ENCODE assay signal across 10 cellular contexts in genomic region chr15:68580026-68580882, GRCh38. TPM values are rescaled to one million over a fixed set of nuclear protein-coding genes. Genes with fewer than 3 reads are reported as not detected.
DNase-seq lines count a peak whose midpoint lies in the region; ATAC-seq and TF ChIP-seq lines count a peak whose summit lies in the region.
"Had no signal": no experiment of that assay in that cellular context is flagged by ENCODE, and none has a peak within 500 bp of the region (broad histone marks: within the 10 kb centered on the region; RNA-seq: fewer than 3 reads in every experiment).

No MANE protein-coding gene starts in this region.

- H3K4me1 Mint-ChIP-seq in IgD-negative memory B cell (peaks cover 14 to 29% (median 16%) of the 10 kb centered on the region in 3 donors), memory B cell (peaks cover 12% of the 10 kb centered on the region)
- peaks cover 8% of the 10 kb centered on the region for H3K4me1 Mint-ChIP-seq in central memory CD8-positive, alpha-beta T cell

- WGBS in suprapubic skin = 70% methylated on average over 7 of the region's 11 CpGs

- peaks cover 38% of the 10 kb centered on the region for H3K4me1 ChIP-seq in suprapubic skin

- H3K9me3 ChIP-seq in suprapubic skin = no peaks in the 10 kb centered on the region

- H3K27ac ChIP-seq in suprapubic skin = peak overlapping the region; percentile 65

- H3K27ac Mint-ChIP-seq in IgD-negative memory B cell (peak overlapping the region in 1 of 3 donors; percentile 16), memory B cell (no peak overlapping the region)
- no peak overlapping the region for H3K27ac Mint-ChIP-seq in central memory CD8-positive, alpha-beta T cell (ENCODE audit: low read depth)
- H3K27ac Mint-ChIP-seq: activated CD4-positive, alpha-beta T cell treated with anti-CD3 and anti-CD28 coated beads, Interleukin-2, amount 10 ng/mL, durations not matched to agents 7 days and 5 days had no signal

- H3K9me3 Mint-ChIP-seq in IgD-negative memory B cell = peaks cover 0 to 1% (median 0%) of the 10 kb centered on the region in 3 donors
- no peaks in the 10 kb centered on the region for H3K9me3 Mint-ChIP-seq in central memory CD8-positive, alpha-beta T cell
- no peaks in the 10 kb centered on the region for H3K9me3 Mint-ChIP-seq in memory B cell
- H3K9me3 Mint-ChIP-seq: activated CD4-positive, alpha-beta T cell treated with anti-CD3 and anti-CD28 coated beads, Interleukin-2, amount 10 ng/mL, durations not matched to agents 7 days and 5 days had no signal

- ATAC-seq in central memory CD8-positive, alpha-beta T cell (replicated peaks; ENCODE audit: extremely low read depth, poor library complexity, severe bottlenecking) = no peak
- ATAC-seq in memory B cell (ENCODE audit: low read depth) (no peak), GM21529 (IDR thresholded peaks at IDR 0.05; ENCODE audit: unreplicated experiment) (no peak)

- TF ChIP-seq CTCF in suprapubic skin (IDR thresholded peaks at IDR 0.05) = no peak

- no peak for DNase-seq in central memory CD8-positive, alpha-beta T cell (ENCODE audit: low spot score in 2 of 2)
- DNase-seq in memory B cell (ENCODE audit: low spot score in 2 of 2) (no peak), suprapubic skin (ENCODE audit: low spot score in 2 of 2) (no peak), LoVo (ENCODE audit: low spot score) (no peak), occipital lobe (lab: John Stamatoyannopoulos, UW) (no peak), activated gamma-delta T cell (lab: John Stamatoyannopoulos, UW) (no peak)
- DNase-seq: activated CD4-positive, alpha-beta T cell treated with anti-CD3 and anti-CD28 coated beads, Interleukin-2, amount 10 ng/mL, durations not matched to agents 7 days and 5 days; cortex of kidney had no signal

- H3K27me3 Mint-ChIP-seq in IgD-negative memory B cell (peaks cover 28% of the 10 kb centered on the region), memory B cell (peaks cover 15% of the 10 kb centered on the region)
- H3K27me3 Mint-ChIP-seq in central memory CD8-positive, alpha-beta T cell = peaks cover 63% of the 10 kb centered on the region

- TF ChIP-seq EP300 in suprapubic skin (IDR thresholded peaks at IDR 0.05) = no peak

- peak overlapping the region; percentile 62 for H3K4me3 ChIP-seq in suprapubic skin

- peak overlapping the region; percentile 63 to 81 (median 70) for H3K4me3 Mint-ChIP-seq in IgD-negative memory B cell
- peak overlapping the region; percentile 50 for H3K4me3 Mint-ChIP-seq in central memory CD8-positive, alpha-beta T cell
- peak overlapping the region; percentile 81 for H3K4me3 Mint-ChIP-seq in memory B cell

- H3K27me3 ChIP-seq in suprapubic skin = no peaks in the 10 kb centered on the region

- TF ChIP-seq POLR2A in suprapubic skin (IDR thresholded peaks at IDR 0.05) = no peak

- H3K36me3 ChIP-seq in suprapubic skin = no peaks in the 10 kb centered on the region

- peaks cover 2% of the 10 kb centered on the region for H3K36me3 Mint-ChIP-seq in IgD-negative memory B cell
- H3K36me3 Mint-ChIP-seq in central memory CD8-positive, alpha-beta T cell (ENCODE audit: insufficient read depth) = no peaks in the 10 kb centered on the region
- no peaks in the 10 kb centered on the region for H3K36me3 Mint-ChIP-seq in memory B cell

RNA-seq across cellular contexts. Expression of gene CORO2B, which starts 1.5 kb away (rescaled TPM):
- 0.94 TPM for polyA plus RNA-seq in IgD-negative memory B cell
- 1 to 10 TPM; 1.3 to 3.3 (median 2.3) TPM for total RNA-seq in suprapubic skin
- total RNA-seq in occipital lobe = 19.8 TPM
- total RNA-seq: activated CD4-positive, alpha-beta T cell treated with anti-CD3 and anti-CD28 coated beads, Interleukin-2, amount 10 ng/mL, durations not matched to agents 7 days and 5 days had no signal
